ENCODE assay signal across 1 cellular context in the genomic region with DNA sequence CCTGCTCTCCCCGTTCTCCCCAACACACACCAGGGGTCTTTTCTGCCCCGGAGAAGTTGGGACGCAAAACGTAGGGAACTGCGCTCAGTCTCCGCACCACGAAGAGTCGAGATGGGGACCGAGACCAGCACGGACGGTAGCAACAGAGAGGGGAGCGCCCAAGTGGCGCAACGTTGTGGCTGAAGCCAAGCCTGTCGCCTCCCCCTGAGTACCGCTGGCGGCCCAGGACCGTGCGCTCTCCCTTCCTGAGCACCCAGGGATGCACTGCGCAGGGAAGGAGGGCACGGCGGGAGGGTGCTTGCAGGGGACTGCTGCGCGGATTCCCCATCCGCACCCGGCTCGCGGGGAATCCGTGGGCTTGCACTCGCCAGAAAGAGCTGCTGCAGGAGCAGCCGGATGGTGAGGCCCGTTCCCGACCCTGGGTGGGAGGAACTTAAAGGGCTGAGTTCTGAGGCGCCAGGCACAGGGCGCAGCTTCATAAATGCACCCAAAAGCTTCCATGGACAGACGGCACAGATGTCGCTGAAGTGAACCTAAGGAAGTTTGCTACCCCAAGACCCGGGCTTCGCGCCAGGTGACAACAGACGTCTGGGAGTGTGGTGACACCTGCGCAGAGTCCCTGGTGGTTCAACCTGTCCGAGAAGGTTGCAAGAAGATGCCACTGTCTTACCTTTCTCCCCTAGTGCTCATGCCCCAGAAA.
TF ChIP-seq lines count a peak whose summit lies in the region.

No MANE protein-coding gene starts in this region.

TF ChIP-seq in K562, 482 proteins besides CTCF, POLR2A, EP300 and RAD21:
- TF ChIP-seq, protein P1, sequence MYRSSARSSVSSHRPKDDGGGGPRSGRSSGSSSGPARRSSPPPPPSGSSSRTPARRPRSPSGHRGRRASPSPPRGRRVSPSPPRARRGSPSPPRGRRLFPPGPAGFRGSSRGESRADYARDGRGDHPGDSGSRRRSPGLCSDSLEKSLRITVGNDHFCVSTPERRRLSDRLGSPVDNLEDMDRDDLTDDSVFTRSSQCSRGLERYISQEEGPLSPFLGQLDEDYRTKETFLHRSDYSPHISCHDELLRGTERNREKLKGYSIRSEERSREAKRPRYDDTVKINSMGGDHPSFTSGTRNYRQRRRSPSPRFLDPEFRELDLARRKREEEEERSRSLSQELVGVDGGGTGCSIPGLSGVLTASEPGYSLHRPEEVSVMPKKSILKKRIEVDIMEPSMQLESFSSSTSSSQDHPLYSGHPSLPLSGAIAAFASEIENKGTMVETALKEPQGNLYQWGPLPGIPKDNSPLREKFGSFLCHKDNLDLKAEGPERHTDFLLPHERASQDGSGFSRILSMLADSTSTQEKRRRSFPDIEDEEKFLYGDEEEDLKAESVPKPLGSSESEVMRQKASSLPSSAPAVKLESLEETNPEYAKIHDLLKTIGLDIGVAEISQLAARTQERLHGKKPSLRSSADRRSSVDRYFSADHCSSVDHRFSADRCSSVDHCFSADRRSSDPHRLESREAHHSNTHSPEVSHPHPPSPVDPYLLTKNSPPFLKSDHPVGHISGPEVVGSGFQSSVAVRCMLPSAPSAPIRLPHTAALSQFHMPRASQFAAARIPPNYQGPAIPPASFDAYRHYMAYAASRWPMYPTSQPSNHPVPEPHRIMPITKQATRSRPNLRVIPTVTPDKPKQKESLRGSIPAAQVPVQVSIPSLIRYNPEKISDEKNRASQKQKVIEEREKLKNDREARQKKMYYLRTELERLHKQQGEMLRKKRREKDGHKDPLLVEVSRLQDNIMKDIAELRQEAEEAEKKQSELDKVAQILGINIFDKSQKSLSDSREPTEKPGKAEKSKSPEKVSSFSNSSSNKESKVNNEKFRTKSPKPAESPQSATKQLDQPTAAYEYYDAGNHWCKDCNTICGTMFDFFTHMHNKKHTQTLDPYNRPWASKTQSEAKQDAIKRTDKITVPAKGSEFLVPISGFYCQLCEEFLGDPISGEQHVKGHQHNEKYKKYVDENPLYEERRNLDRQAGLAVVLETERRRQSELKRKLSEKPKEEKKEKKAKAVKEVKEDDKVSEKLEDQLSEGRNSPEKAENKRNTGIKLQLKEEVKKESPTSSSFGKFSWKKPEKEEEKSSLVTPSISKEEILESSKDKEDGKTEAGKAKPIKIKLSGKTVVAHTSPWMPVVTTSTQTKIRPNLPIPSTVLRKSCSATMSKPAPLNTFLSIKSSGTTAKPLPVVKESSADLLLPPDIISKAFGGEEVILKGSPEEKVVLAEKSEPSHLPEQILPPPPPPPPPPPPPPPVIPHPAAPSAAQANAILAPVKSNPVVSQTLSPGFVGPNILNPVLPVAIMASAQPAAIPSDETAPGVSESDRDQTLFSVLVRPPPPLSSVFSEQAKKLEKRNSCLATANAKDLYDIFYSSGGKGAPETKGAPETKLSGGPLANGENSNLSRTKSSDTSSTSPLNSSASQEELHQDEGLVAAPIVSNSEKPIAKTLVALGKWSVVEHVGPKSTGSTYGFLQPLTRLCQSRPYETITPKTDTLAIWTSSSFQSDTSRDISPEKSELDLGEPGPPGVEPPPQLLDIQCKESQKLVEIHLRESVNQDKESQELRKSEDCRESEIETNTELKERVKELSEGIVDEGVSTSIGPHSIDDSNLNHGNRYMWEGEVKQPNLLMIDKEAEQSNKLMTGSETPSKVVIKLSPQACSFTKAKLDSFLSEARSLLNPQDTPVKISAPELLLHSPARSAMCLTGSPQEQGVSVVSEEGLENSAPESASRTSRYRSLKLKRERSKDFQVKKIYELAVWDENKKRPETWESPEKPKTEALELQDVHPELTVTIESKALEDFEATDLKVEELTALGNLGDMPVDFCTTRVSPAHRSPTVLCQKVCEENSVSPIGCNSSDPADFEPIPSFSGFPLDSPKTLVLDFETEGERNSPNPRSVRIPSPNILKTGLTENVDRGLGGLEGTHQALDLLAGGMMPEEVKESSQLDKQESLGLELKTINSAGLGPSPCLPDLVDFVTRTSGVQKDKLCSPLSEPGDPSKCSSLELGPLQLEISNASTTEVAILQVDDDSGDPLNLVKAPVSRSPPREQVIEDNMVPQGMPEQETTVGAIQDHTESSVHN (IDR thresholded peaks at IDR 0.05; ENCODE audit: borderline replicate concordance in 1 of 2, low read depth in 1 of 2), result no peak
- peak; percentile 59; the same call in 1 of the 2 replicates for TF ChIP-seq HDAC6 (IDR thresholded peaks at IDR 0.05; ENCODE audit: low read depth, low read length)
